In the genomic region with DNA sequence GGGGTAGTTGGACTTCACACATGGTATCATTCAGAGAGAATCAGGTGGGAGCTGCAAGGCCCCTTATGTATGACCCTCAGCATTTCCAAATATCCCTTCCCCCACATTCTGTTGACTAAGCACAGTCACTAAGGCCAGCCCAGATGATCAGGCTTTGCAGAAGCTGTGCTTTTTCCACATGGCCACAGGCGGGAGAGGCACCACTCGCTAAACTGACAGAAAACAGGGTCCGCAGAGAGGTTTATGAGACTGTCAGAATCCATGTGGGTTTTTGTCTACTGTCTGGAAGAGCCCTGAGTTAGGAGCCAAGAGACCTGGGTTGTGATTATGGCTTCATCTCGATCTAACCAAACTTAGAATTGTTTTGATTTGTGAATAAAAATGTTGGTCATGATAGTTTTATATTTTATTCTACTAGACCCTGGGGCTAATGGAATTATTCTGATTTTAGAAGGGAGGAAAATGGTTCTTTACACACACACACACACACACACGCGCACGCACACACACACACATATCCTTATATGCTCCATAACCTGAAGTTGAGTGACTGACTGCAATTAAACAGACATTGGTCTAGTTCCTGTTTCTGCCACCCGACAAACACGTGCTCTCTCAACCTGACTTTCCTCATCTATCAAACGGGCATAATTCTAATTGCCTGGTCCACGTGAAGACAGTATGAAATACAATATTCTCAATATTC, we compare ENCODE assay signal across 11 cellular contexts.
DNase-seq lines count a peak whose midpoint lies in the region; ATAC-seq lines count a peak whose summit lies in the region.
"Had no signal": no experiment of that assay in that cellular context is flagged by ENCODE, and none has a peak within 500 bp of the region (broad histone marks: within the 10 kb centered on the region; RNA-seq: fewer than 3 reads in every experiment).

No MANE protein-coding gene starts in this region.

- DNase-seq in NAMALWA (ENCODE audit: low spot score) (peak; percentile 49), DMS79 treated with DMSO at 0.1 percent for 48 hours (lab: John Stamatoyannopoulos, UW) (no peak)
- no peak for DNase-seq in central memory CD8-positive, alpha-beta T cell (ENCODE audit: low spot score in 2 of 2)
- no peak for DNase-seq in stimulated activated effector memory CD8-positive, alpha-beta T cell treated with anti-CD3 and anti-CD28 coated beads, Interleukin-12 subunit alpha, Interleukin-12 subunit beta, amount 100 ng/mL, for 72 hours (ENCODE audit: low spot score in 2 of 2)
- no peak for DNase-seq in stimulated activated CD4-positive, alpha-beta T cell treated with anti-CD3 and anti-CD28 coated beads, Interleukin-4, amount 100 ng/mL, for 1 hour
- DNase-seq: activated CD4-positive, alpha-beta T cell treated with anti-CD3 and anti-CD28 coated beads, Interleukin-2, amount 10 ng/mL, durations not matched to agents 7 days and 5 days; DMS53; NCI-H2107 had no signal

- no peak overlapping the region for H3K4me3 Mint-ChIP-seq in central memory CD8-positive, alpha-beta T cell
- H3K4me3 Mint-ChIP-seq in stimulated activated effector memory CD8-positive, alpha-beta T cell treated with anti-CD3 and anti-CD28 coated beads, Interleukin-12 subunit alpha, Interleukin-12 subunit beta, amount 100 ng/mL, for 72 hours = peak overlapping the region; percentile 27
- H3K4me3 Mint-ChIP-seq: activated CD4-positive, alpha-beta T cell treated with anti-CD3 and anti-CD28 coated beads, Interleukin-2, amount 10 ng/mL, durations not matched to agents 7 days and 5 days had no signal

- peaks cover 74% of the 10 kb centered on the region for H3K4me1 Mint-ChIP-seq in central memory CD8-positive, alpha-beta T cell
- H3K4me1 Mint-ChIP-seq in stimulated activated effector memory CD8-positive, alpha-beta T cell treated with anti-CD3 and anti-CD28 coated beads, Interleukin-12 subunit alpha, Interleukin-12 subunit beta, amount 100 ng/mL, for 72 hours = peaks cover 83% of the 10 kb centered on the region

- ATAC-seq in GM19324 (IDR thresholded peaks at IDR 0.05; ENCODE audit: low FRiP score, unreplicated experiment) (peak; percentile 39), GM21515 (IDR thresholded peaks at IDR 0.05; ENCODE audit: unreplicated experiment) (no peak)
- no peak for ATAC-seq in central memory CD8-positive, alpha-beta T cell (replicated peaks; ENCODE audit: extremely low read depth, poor library complexity, severe bottlenecking)
- no peak for ATAC-seq in stimulated activated effector memory CD8-positive, alpha-beta T cell treated with anti-CD3 and anti-CD28 coated beads, Interleukin-12 subunit alpha, Interleukin-12 subunit beta, amount 100 ng/mL, for 72 hours
- ATAC-seq: Right ventricle myocardium inferior had no signal

- peak overlapping the region; percentile 82 for H3K27ac Mint-ChIP-seq in central memory CD8-positive, alpha-beta T cell (ENCODE audit: low read depth)
- H3K27ac Mint-ChIP-seq in stimulated activated effector memory CD8-positive, alpha-beta T cell treated with anti-CD3 and anti-CD28 coated beads, Interleukin-12 subunit alpha, Interleukin-12 subunit beta, amount 100 ng/mL, for 72 hours = peak overlapping the region; percentile 74
- H3K27ac Mint-ChIP-seq: activated CD4-positive, alpha-beta T cell treated with anti-CD3 and anti-CD28 coated beads, Interleukin-2, amount 10 ng/mL, durations not matched to agents 7 days and 5 days had no signal

- H3K36me3 Mint-ChIP-seq in central memory CD8-positive, alpha-beta T cell (ENCODE audit: insufficient read depth) = no peaks in the 10 kb centered on the region
- H3K36me3 Mint-ChIP-seq in stimulated activated effector memory CD8-positive, alpha-beta T cell treated with anti-CD3 and anti-CD28 coated beads, Interleukin-12 subunit alpha, Interleukin-12 subunit beta, amount 100 ng/mL, for 72 hours = peaks cover 31% of the 10 kb centered on the region

- no peaks in the 10 kb centered on the region for H3K27me3 Mint-ChIP-seq in central memory CD8-positive, alpha-beta T cell

- no peaks in the 10 kb centered on the region for H3K9me3 Mint-ChIP-seq in central memory CD8-positive, alpha-beta T cell
- H3K9me3 Mint-ChIP-seq in stimulated activated effector memory CD8-positive, alpha-beta T cell treated with anti-CD3 and anti-CD28 coated beads, Interleukin-12 subunit alpha, Interleukin-12 subunit beta, amount 100 ng/mL, for 72 hours = no peaks in the 10 kb centered on the region
- H3K9me3 Mint-ChIP-seq: activated CD4-positive, alpha-beta T cell treated with anti-CD3 and anti-CD28 coated beads, Interleukin-2, amount 10 ng/mL, durations not matched to agents 7 days and 5 days had no signal
